ENCODE assay signal across 1 cellular context in genomic region chr19:4792019-4792865, GRCh38.
A peak's percentile ranks its signal among the peaks of the same experiment; 100 is the strongest.
TF ChIP-seq lines count a peak whose summit lies in the region.

No MANE protein-coding gene starts in this region.

TF ChIP-seq in HepG2, 621 proteins besides CTCF, POLR2A, EP300 and RAD21 (continued from another document):
- TF ChIP-seq ARID4A (CRISPR knock-in tag; IDR thresholded peaks at IDR 0.05; ENCODE audit: borderline replicate concordance) (peak; percentile 50; the same call in 1 of the 2 replicates), MYC (CRISPR knock-in tag; IDR thresholded peaks at IDR 0.05; ENCODE audit: borderline replicate concordance) (peak; percentile 85), ZNF800 (CRISPR knock-in tag; IDR thresholded peaks at IDR 0.05) (peak; percentile 84; the same call in 1 of the 2 replicates), ZNF552 (CRISPR knock-in tag; IDR thresholded peaks at IDR 0.05; ENCODE audit: borderline replicate concordance) (0 out of 2 replicates have a peak, but pooled peaks have one; percentile 50), RBFOX2 (IDR thresholded peaks at IDR 0.05; ENCODE audit: low read depth, low read length) (peak; percentile 82), ZNF724P (CRISPR knock-in tag; IDR thresholded peaks at IDR 0.05; ENCODE audit: borderline replicate concordance) (0 out of 2 replicates have a peak, but pooled peaks have one; percentile 9)
